ENCODE assay signal across 13 cellular contexts in the genomic region with DNA sequence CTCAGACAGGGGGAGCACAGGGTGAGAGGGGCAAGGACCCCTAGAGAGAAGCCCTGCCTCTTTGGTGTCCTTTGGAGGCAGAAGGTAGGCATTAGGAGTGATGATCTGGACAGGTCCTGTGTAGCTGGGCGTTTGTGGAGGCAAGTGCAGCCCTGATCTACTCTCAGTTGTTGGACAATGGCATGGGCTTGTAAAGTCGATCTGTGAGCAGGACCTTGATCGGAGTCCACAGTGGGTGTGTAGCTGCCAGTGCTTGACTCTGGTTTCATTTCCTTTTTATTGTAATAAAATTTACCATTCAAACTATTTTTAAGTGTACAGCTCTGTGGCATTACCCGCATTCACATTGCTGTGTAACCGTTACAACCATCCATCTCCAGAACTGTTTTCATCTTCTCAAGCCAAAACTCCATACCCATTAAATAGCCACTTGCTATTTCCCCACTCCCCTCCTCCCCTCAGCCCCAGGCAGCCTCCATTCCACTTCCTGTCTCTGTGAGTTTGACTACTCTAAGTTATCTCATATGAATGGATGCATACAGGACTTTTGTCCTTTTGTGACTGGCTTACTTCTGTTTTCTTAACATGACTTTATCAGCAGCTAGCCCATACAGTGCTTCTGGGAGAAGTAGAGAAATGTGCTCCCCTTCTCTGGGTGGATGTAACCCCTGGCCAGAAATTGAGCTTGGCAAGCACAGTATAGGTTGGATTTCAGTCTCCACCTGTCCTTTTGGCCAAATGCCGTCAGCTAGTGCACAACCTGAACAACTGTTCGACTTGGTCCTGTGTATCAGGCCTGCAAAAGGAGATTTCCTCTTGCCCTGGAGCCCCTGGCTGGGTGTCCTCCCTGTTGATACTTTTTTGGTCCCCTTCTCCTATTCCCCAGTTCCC.
A peak's percentile ranks its signal among the peaks of the same experiment; 100 is the strongest.
DNase-seq lines count a peak whose midpoint lies in the region; ATAC-seq lines count a peak whose summit lies in the region.
"Had no signal": no experiment of that assay in that cellular context is flagged by ENCODE, and none has a peak within 500 bp of the region (broad histone marks: within the 10 kb centered on the region; RNA-seq: fewer than 3 reads in every experiment).

No MANE protein-coding gene starts in this region.

- DNase-seq in DMS 273 (lab: John Stamatoyannopoulos, UW; ENCODE audit: unreplicated experiment) (peak; percentile 44), DMS 273 treated with DMSO at 0.1 percent for 48 hours (lab: John Stamatoyannopoulos, UW) (no peak), caudate nucleus (lab: John Stamatoyannopoulos, UW) (no peak), substantia nigra (lab: John Stamatoyannopoulos, UW) (no peak), immature natural killer cell (no peak), activated gamma-delta T cell treated with Interleukin-2 at 50 U/mL for 16 hours (no peak)
- DNase-seq in stimulated activated CD4-positive, alpha-beta T cell treated with anti-CD3 and anti-CD28 coated beads, Interleukin-12 subunit alpha, Interleukin-12 subunit beta, amount 100 ng/mL, for 4 hours = no peak
- DNase-seq: activated CD4-positive, alpha-beta T cell treated with anti-CD3 and anti-CD28 coated beads, Interleukin-2, amount 50 U/mL, for 1 hour; ovary; PC-3 had no signal

- peaks cover 0 to 2% (median 0%) of the 10 kb centered on the region in 3 donors for H3K27me3 Mint-ChIP-seq in immature natural killer cell (ENCODE audit: low read depth in 3 of 3)
- H3K27me3 Mint-ChIP-seq: central memory CD8-positive, alpha-beta T cell had no signal

- H3K27ac ChIP-seq in caudate nucleus (ENCODE audit: low read depth, low read length) (peak overlapping the region; percentile 6), substantia nigra (ENCODE audit: low read depth, low read length, poor library complexity, severe bottlenecking) (peak overlapping the region; percentile 17)
- H3K27ac ChIP-seq: 22Rv1 had no signal

- H3K9me3 Mint-ChIP-seq in immature natural killer cell = peaks cover 0 to 2% (median 0%) of the 10 kb centered on the region in 6 donors
- H3K9me3 Mint-ChIP-seq: central memory CD8-positive, alpha-beta T cell had no signal

- H3K4me1 Mint-ChIP-seq in immature natural killer cell = no peaks in the 10 kb centered on the region
- H3K4me1 Mint-ChIP-seq: central memory CD8-positive, alpha-beta T cell had no signal

- peak; percentile 35 for ATAC-seq in HG03342 (IDR thresholded peaks at IDR 0.05; ENCODE audit: unreplicated experiment)
- ATAC-seq: PC-3 had no signal

- no peak overlapping the region for H3K27ac Mint-ChIP-seq in immature natural killer cell

- H3K36me3 Mint-ChIP-seq in immature natural killer cell = no peaks in the 10 kb centered on the region

- H3K4me3 Mint-ChIP-seq in immature natural killer cell = no peak overlapping the region
- H3K4me3 Mint-ChIP-seq: central memory CD8-positive, alpha-beta T cell had no signal
